ENCODE assay signal across 18 cellular contexts in genomic region chr16:1432388-1433262, GRCh38. TPM values are rescaled to one million over a fixed set of nuclear protein-coding genes. Genes with fewer than 3 reads are reported as not detected.
DNase-seq lines count a peak whose midpoint lies in the region; ATAC-seq and TF ChIP-seq lines count a peak whose summit lies in the region.
"Had no signal": no experiment of that assay in that cellular context is flagged by ENCODE, and none has a peak within 500 bp of the region (broad histone marks: within the 10 kb centered on the region; RNA-seq: fewer than 3 reads in every experiment).

No MANE protein-coding gene starts in this region.

- H3K27ac ChIP-seq in HEK293 (ENCODE audit: extremely low read depth, low read depth, low read length) = no peak overlapping the region
- H3K27ac ChIP-seq: brain microvascular endothelial cell, SK-N-MC had no signal

- H3K9me3 Mint-ChIP-seq in activated T-cell treated with anti-CD3 and anti-CD28 coated beads, Interleukin-2, amount 50 U/mL, for 24 hours = no peaks in the 10 kb centered on the region
- H3K9me3 Mint-ChIP-seq in glutamatergic neuron (ENCODE audit: unreplicated experiment) = no peaks in the 10 kb centered on the region
- H3K9me3 Mint-ChIP-seq in stimulated activated effector memory CD8-positive, alpha-beta T cell treated with anti-CD3 and anti-CD28 coated beads, Interleukin-12 subunit alpha, Interleukin-12 subunit beta, amount 100 ng/mL, for 72 hours = no peaks in the 10 kb centered on the region
- no peaks in the 10 kb centered on the region for H3K9me3 Mint-ChIP-seq in activated CD4-positive, alpha-beta T cell treated with anti-CD3 and anti-CD28 coated beads, Interleukin-2, amount 10 ng/mL, durations not matched to agents 7 days and 5 days

- H3K27me3 Mint-ChIP-seq in activated T-cell treated with anti-CD3 and anti-CD28 coated beads, Interleukin-2, amount 50 U/mL, for 24 hours = no peaks in the 10 kb centered on the region
- peaks cover 6% of the 10 kb centered on the region for H3K27me3 Mint-ChIP-seq in glutamatergic neuron (ENCODE audit: unreplicated experiment)
- H3K27me3 Mint-ChIP-seq in activated CD4-positive, alpha-beta T cell treated with anti-CD3 and anti-CD28 coated beads, Interleukin-2, amount 10 ng/mL, durations not matched to agents 7 days and 5 days = no peaks in the 10 kb centered on the region

- TF ChIP-seq CTCF in HEK293 (tag by site-specific recombination; IDR thresholded peaks at IDR 0.05) = no peak
- TF ChIP-seq CTCF in glutamatergic neuron (IDR thresholded peaks at IDR 0.05; ENCODE audit: partially characterized antibody, unreplicated experiment) = no peak
- no peak for TF ChIP-seq CTCF in GM13976 (IDR thresholded peaks at IDR 0.05; ENCODE audit: borderline replicate concordance, control extremely low read depth, extremely low read depth, insufficient read depth, missing control alignments)

- no peaks in the 10 kb centered on the region for H3K36me3 Mint-ChIP-seq in activated T-cell treated with anti-CD3 and anti-CD28 coated beads, Interleukin-2, amount 50 U/mL, for 24 hours (ENCODE audit: low read depth)
- no peaks in the 10 kb centered on the region for H3K36me3 Mint-ChIP-seq in glutamatergic neuron (ENCODE audit: unreplicated experiment)
- H3K36me3 Mint-ChIP-seq in stimulated activated effector memory CD8-positive, alpha-beta T cell treated with anti-CD3 and anti-CD28 coated beads, Interleukin-12 subunit alpha, Interleukin-12 subunit beta, amount 100 ng/mL, for 72 hours = no peaks in the 10 kb centered on the region
- H3K36me3 Mint-ChIP-seq in activated CD4-positive, alpha-beta T cell treated with anti-CD3 and anti-CD28 coated beads, Interleukin-2, amount 10 ng/mL, durations not matched to agents 7 days and 5 days (ENCODE audit: low read depth) = no peaks in the 10 kb centered on the region

- peak overlapping the region; percentile 46 for H3K4me3 Mint-ChIP-seq in activated T-cell treated with anti-CD3 and anti-CD28 coated beads, Interleukin-2, amount 50 U/mL, for 24 hours
- no peak overlapping the region for H3K4me3 Mint-ChIP-seq in glutamatergic neuron (ENCODE audit: unreplicated experiment)
- H3K4me3 Mint-ChIP-seq in stimulated activated effector memory CD8-positive, alpha-beta T cell treated with anti-CD3 and anti-CD28 coated beads, Interleukin-12 subunit alpha, Interleukin-12 subunit beta, amount 100 ng/mL, for 72 hours = peak overlapping the region; percentile 33
- H3K4me3 Mint-ChIP-seq in activated CD4-positive, alpha-beta T cell treated with anti-CD3 and anti-CD28 coated beads, Interleukin-2, amount 10 ng/mL, durations not matched to agents 7 days and 5 days = no peak overlapping the region

- CTCF ChIA-PET in HEK293 (lab: Yijun Ruan, JAX) = interaction anchor here (1.1 kb wide), 1 partner anchor 11 kb away, joined by 3 read pairs; no protein-coding TSS in a partner anchor
- CTCF ChIA-PET in activated CD4-positive, alpha-beta T cell treated with anti-CD3 and anti-CD28 coated beads, Interleukin-2, amount 10 ng/mL, durations not matched to agents 7 days and 5 days (lab: Charles Lee) = no interaction called here

- peak; percentile 16 for ATAC-seq in stimulated activated effector memory CD8-positive, alpha-beta T cell treated with anti-CD3 and anti-CD28 coated beads, Interleukin-12 subunit alpha, Interleukin-12 subunit beta, amount 100 ng/mL, for 72 hours

- H3K4me1 Mint-ChIP-seq in activated T-cell treated with anti-CD3 and anti-CD28 coated beads, Interleukin-2, amount 50 U/mL, for 24 hours (ENCODE audit: low read depth) = no peaks in the 10 kb centered on the region
- H3K4me1 Mint-ChIP-seq in glutamatergic neuron (ENCODE audit: low read depth, unreplicated experiment) = peaks cover 2% of the 10 kb centered on the region
- no peaks in the 10 kb centered on the region for H3K4me1 Mint-ChIP-seq in stimulated activated effector memory CD8-positive, alpha-beta T cell treated with anti-CD3 and anti-CD28 coated beads, Interleukin-12 subunit alpha, Interleukin-12 subunit beta, amount 100 ng/mL, for 72 hours
- no peaks in the 10 kb centered on the region for H3K4me1 Mint-ChIP-seq in activated CD4-positive, alpha-beta T cell treated with anti-CD3 and anti-CD28 coated beads, Interleukin-2, amount 10 ng/mL, durations not matched to agents 7 days and 5 days

- H3K4me3 ChIP-seq in HEK293 (ENCODE audit: low read depth, low read length) = no peak overlapping the region
- H3K4me3 ChIP-seq: SK-N-MC had no signal

- H3K27ac Mint-ChIP-seq in activated T-cell treated with anti-CD3 and anti-CD28 coated beads, Interleukin-2, amount 50 U/mL, for 24 hours = peak overlapping the region; percentile 44
- H3K27ac Mint-ChIP-seq in glutamatergic neuron (ENCODE audit: unreplicated experiment) = no peak overlapping the region
- H3K27ac Mint-ChIP-seq in stimulated activated effector memory CD8-positive, alpha-beta T cell treated with anti-CD3 and anti-CD28 coated beads, Interleukin-12 subunit alpha, Interleukin-12 subunit beta, amount 100 ng/mL, for 72 hours = peak overlapping the region; percentile 63
- no peak overlapping the region for H3K27ac Mint-ChIP-seq in activated CD4-positive, alpha-beta T cell treated with anti-CD3 and anti-CD28 coated beads, Interleukin-2, amount 10 ng/mL, durations not matched to agents 7 days and 5 days

- H3K9me3 ChIP-seq in HEK293 (ENCODE audit: control insufficient read depth, insufficient read depth, low read depth, low read length) = no peaks in the 10 kb centered on the region

- DNase-seq in activated T-cell treated with anti-CD3 and anti-CD28 coated beads, Interleukin-2, amount 50 U/mL, for 24 hours = peak; percentile 51
- DNase-seq in activated T-cell treated with anti-CD3 and anti-CD28 coated beads for 4 hours (no peak), glutamatergic neuron (peak; percentile 20), GM13976 (ENCODE audit: low spot score) (no peak), midbrain (lab: John Stamatoyannopoulos, UW) (no peak)
- no peak for DNase-seq in stimulated activated effector memory CD8-positive, alpha-beta T cell treated with anti-CD3 and anti-CD28 coated beads, Interleukin-12 subunit alpha, Interleukin-12 subunit beta, amount 100 ng/mL, for 72 hours (ENCODE audit: low spot score in 2 of 2)
- no peak for DNase-seq in activated CD4-positive, alpha-beta T cell treated with anti-CD3 and anti-CD28 coated beads, Interleukin-2, amount 10 ng/mL, durations not matched to agents 7 days and 5 days
- DNase-seq: activated CD4-positive, alpha-beta T cell treated with anti-CD3 and anti-CD28 coated beads, Interleukin-2, amount 50 U/mL, for 4 hours; brain microvascular endothelial cell; hypothalamus; NCI-H2081; NCI-H69 had no signal

- H3K36me3 ChIP-seq in HEK293 (ENCODE audit: control insufficient read depth in 2 of 2, insufficient read depth in 1 of 2, low read length in 2 of 2) = no peaks in the 10 kb centered on the region
- H3K36me3 ChIP-seq: brain microvascular endothelial cell had no signal

- POLR2A ChIA-PET in HEK293 (lab: Yijun Ruan, JAX) = interaction anchor here (0.5 to 1.1 kb wide), 2 partner anchors 12 to 53 kb away, joined by 3 to 4 read pairs; partner anchors contain the start of gene UQCC4
- POLR2A ChIA-PET in activated CD4-positive, alpha-beta T cell treated with anti-CD3 and anti-CD28 coated beads, Interleukin-2, amount 10 ng/mL, durations not matched to agents 7 days and 5 days (lab: Charles Lee) = no interaction called here

- no peaks in the 10 kb centered on the region; the same call in 1 of the 2 replicates for H3K4me1 ChIP-seq in HEK293 (ENCODE audit: control insufficient read depth, insufficient read depth, low read length)

- in situ Hi-C loops in GM13976 (cut with MboI; ENCODE audit: low sequenced_read_pairs, unreplicated experiment) = no loop called here

TF ChIP-seq in HEK293, 187 proteins besides CTCF, POLR2A, EP300 and RAD21 (continues in another document):
- 0 out of 2 replicates have a peak, but pooled peaks have one; percentile 24 for TF ChIP-seq EGR2 (tag by site-specific recombination; IDR thresholded peaks at IDR 0.05; ENCODE audit: low read depth)
- TF ChIP-seq, protein P1, sequence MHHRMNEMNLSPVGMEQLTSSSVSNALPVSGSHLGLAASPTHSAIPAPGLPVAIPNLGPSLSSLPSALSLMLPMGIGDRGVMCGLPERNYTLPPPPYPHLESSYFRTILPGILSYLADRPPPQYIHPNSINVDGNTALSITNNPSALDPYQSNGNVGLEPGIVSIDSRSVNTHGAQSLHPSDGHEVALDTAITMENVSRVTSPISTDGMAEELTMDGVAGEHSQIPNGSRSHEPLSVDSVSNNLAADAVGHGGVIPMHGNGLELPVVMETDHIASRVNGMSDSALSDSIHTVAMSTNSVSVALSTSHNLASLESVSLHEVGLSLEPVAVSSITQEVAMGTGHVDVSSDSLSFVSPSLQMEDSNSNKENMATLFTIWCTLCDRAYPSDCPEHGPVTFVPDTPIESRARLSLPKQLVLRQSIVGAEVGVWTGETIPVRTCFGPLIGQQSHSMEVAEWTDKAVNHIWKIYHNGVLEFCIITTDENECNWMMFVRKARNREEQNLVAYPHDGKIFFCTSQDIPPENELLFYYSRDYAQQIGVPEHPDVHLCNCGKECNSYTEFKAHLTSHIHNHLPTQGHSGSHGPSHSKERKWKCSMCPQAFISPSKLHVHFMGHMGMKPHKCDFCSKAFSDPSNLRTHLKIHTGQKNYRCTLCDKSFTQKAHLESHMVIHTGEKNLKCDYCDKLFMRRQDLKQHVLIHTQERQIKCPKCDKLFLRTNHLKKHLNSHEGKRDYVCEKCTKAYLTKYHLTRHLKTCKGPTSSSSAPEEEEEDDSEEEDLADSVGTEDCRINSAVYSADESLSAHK (tag by site-specific recombination; IDR thresholded peaks at IDR 0.05) = no peak

RNA-seq across cellular contexts. Expression of gene PERCC1, which starts 1.7 kb away (rescaled TPM):
- total RNA-seq in glutamatergic neuron (ENCODE audit: unreplicated experiment) = not detected
- not detected for total RNA-seq in activated CD4-positive, alpha-beta T cell treated with anti-CD3 and anti-CD28 coated beads, Interleukin-2, amount 10 ng/mL, durations not matched to agents 7 days and 5 days
- total RNA-seq: A172, fibroblast of lung, pulmonary artery endothelial cell, temporal lobe had no signal

RNA-seq across cellular contexts. Expression of gene CCDC154, which starts 11.7 kb away (rescaled TPM):
- total RNA-seq in glutamatergic neuron (ENCODE audit: unreplicated experiment) = 4.2 TPM
- total RNA-seq in activated CD4-positive, alpha-beta T cell treated with anti-CD3 and anti-CD28 coated beads, Interleukin-2, amount 10 ng/mL, durations not matched to agents 7 days and 5 days = 1 to 10 TPM; 1.9 to 2.7 TPM

RNA-seq across cellular contexts. Expression of gene UQCC4, which starts 12.1 kb away (rescaled TPM):
- total RNA-seq in glutamatergic neuron (ENCODE audit: unreplicated experiment) = 10.4 TPM
- total RNA-seq in activated CD4-positive, alpha-beta T cell treated with anti-CD3 and anti-CD28 coated beads, Interleukin-2, amount 10 ng/mL, durations not matched to agents 7 days and 5 days = 10 to 100 TPM; 11.2 to 13.4 TPM

RNA-seq across cellular contexts. Expression of gene UNKL, which starts 18.1 kb away (rescaled TPM):
- total RNA-seq in glutamatergic neuron (ENCODE audit: unreplicated experiment) = 30.7 TPM
- total RNA-seq in activated CD4-positive, alpha-beta T cell treated with anti-CD3 and anti-CD28 coated beads, Interleukin-2, amount 10 ng/mL, durations not matched to agents 7 days and 5 days = 10 to 100 TPM; 31.8 to 37.9 TPM

RNA-seq across cellular contexts. Expression of gene CLCN7, which starts 42.2 kb away (rescaled TPM):
- 118 TPM for total RNA-seq in glutamatergic neuron (ENCODE audit: unreplicated experiment)
- total RNA-seq in activated CD4-positive, alpha-beta T cell treated with anti-CD3 and anti-CD28 coated beads, Interleukin-2, amount 10 ng/mL, durations not matched to agents 7 days and 5 days = 10 to 100 TPM; 58.3 to 64.0 TPM

Comparison
In these comparisons a context has a peak if more than half of its experiments do, and no peak if none do; other contexts are left out.
1. DNase-seq: peak in activated T-cell treated with anti-CD3 and anti-CD28 coated beads, Interleukin-2, amount 50 U/mL, for 24 hours (single experiment) and glutamatergic neuron (single experiment); none in activated T-cell treated with anti-CD3 and anti-CD28 coated beads for 4 hours (single experiment), stimulated activated effector memory CD8-positive, alpha-beta T cell treated with anti-CD3 and anti-CD28 coated beads, Interleukin-12 subunit alpha, Interleukin-12 subunit beta, amount 100 ng/mL, for 72 hours (0 of 2), GM13976 (single experiment), activated CD4-positive, alpha-beta T cell treated with anti-CD3 and anti-CD28 coated beads, Interleukin-2, amount 10 ng/mL, durations not matched to agents 7 days and 5 days (single experiment) and midbrain (single experiment).
2. H3K27ac Mint-ChIP-seq: peak in activated T-cell treated with anti-CD3 and anti-CD28 coated beads, Interleukin-2, amount 50 U/mL, for 24 hours (single experiment) and stimulated activated effector memory CD8-positive, alpha-beta T cell treated with anti-CD3 and anti-CD28 coated beads, Interleukin-12 subunit alpha, Interleukin-12 subunit beta, amount 100 ng/mL, for 72 hours (single experiment); none in glutamatergic neuron (single experiment) and activated CD4-positive, alpha-beta T cell treated with anti-CD3 and anti-CD28 coated beads, Interleukin-2, amount 10 ng/mL, durations not matched to agents 7 days and 5 days (single experiment).
3. H3K4me3 Mint-ChIP-seq: peak in activated T-cell treated with anti-CD3 and anti-CD28 coated beads, Interleukin-2, amount 50 U/mL, for 24 hours (single experiment) and stimulated activated effector memory CD8-positive, alpha-beta T cell treated with anti-CD3 and anti-CD28 coated beads, Interleukin-12 subunit alpha, Interleukin-12 subunit beta, amount 100 ng/mL, for 72 hours (single experiment); none in glutamatergic neuron (single experiment) and activated CD4-positive, alpha-beta T cell treated with anti-CD3 and anti-CD28 coated beads, Interleukin-2, amount 10 ng/mL, durations not matched to agents 7 days and 5 days (single experiment).